ENCODE assay signal across 20 cellular contexts in genomic region chr1:41539999-41540398, GRCh38. TPM values are rescaled to one million over a fixed set of nuclear protein-coding genes. Genes with fewer than 3 reads are reported as not detected.
"Had no signal": no experiment of that assay in that cellular context is flagged by ENCODE, and none has a peak within 500 bp of the region (broad histone marks: within the 10 kb centered on the region; RNA-seq: fewer than 3 reads in every experiment).

No MANE protein-coding gene starts in this region.

- H3K4me3 Mint-ChIP-seq: activated naive CD4-positive, alpha-beta T cell treated with anti-CD3 and anti-CD28 coated beads, Interleukin-2, amount 50 U/mL, for 24 hours; natural killer cell; T-helper 1 cell treated with Interleukin-12 subunit alpha and Interleukin-12 subunit beta and Interleukin-4 antibody, amounts not matched to agents 30 μg/mL and 1 μg/mL, for 36 hours; WTC11 had no signal

- H3K4me3 ChIP-seq: breast epithelium, esophagus muscularis mucosa, mucosa of descending colon had no signal

- H3K27ac ChIP-seq: breast epithelium, esophagus muscularis mucosa had no signal

- H3K4me1 ChIP-seq: breast epithelium had no signal

- H3K27me3 Mint-ChIP-seq: activated naive CD4-positive, alpha-beta T cell treated with anti-CD3 and anti-CD28 coated beads, Interleukin-2, amount 50 U/mL, for 24 hours had no signal

- H3K9me3 Mint-ChIP-seq: activated naive CD4-positive, alpha-beta T cell treated with anti-CD3 and anti-CD28 coated beads, Interleukin-2, amount 50 U/mL, for 24 hours; natural killer cell had no signal

- DNase-seq: activated CD4-positive, alpha-beta T cell treated with anti-CD3 and anti-CD28 coated beads, Interleukin-2, amount 50 U/mL, for 1 hour; glutamatergic neuron; mammary epithelial cell; natural killer cell; nucleus accumbens; right cardiac atrium; stimulated activated CD4-positive, alpha-beta T cell treated with anti-CD3 and anti-CD28 coated beads, Interleukin-1b, Interleukin-23, amount 100 ng/mL, for 48 hours; stimulated activated naive CD4-positive, alpha-beta T cell treated with Interleukin-2 at 50 U/mL for 16 hours had no signal

- H3K27me3 ChIP-seq: breast epithelium, esophagus muscularis mucosa had no signal

- H3K36me3 ChIP-seq: breast epithelium, esophagus muscularis mucosa had no signal

- H3K9me3 ChIP-seq: breast epithelium, esophagus muscularis mucosa, mucosa of descending colon had no signal

- H3K4me1 Mint-ChIP-seq: activated naive CD4-positive, alpha-beta T cell treated with anti-CD3 and anti-CD28 coated beads, Interleukin-2, amount 50 U/mL, for 24 hours; WTC11 had no signal

- ATAC-seq: left lobe of liver, mucosa of descending colon, natural killer cell, right cardiac atrium, SK-N-SH treated with all-trans-retinoic acid at 6 μM for 48 hours, WTC11 had no signal

- H3K36me3 Mint-ChIP-seq: natural killer cell, WTC11 had no signal

- H3K27ac Mint-ChIP-seq: progenitor cell of endocrine pancreas; T-helper 1 cell treated with Interleukin-12 subunit alpha and Interleukin-12 subunit beta and Interleukin-4 antibody, amounts not matched to agents 30 μg/mL and 1 μg/mL, for 36 hours; WTC11 had no signal

RNA-seq across cellular contexts. Expression of gene EDN2, which starts 55.5 kb away (rescaled TPM):
- total RNA-seq: activated CD8-positive, alpha-beta memory T cell treated with anti-CD3 and anti-CD28 coated beads for 36 hours; fibroblast of villous mesenchyme; left lobe of liver; progenitor cell of endocrine pancreas; temporal lobe had no signal
